ENCODE assay signal across 1 cellular context in the genomic region with DNA sequence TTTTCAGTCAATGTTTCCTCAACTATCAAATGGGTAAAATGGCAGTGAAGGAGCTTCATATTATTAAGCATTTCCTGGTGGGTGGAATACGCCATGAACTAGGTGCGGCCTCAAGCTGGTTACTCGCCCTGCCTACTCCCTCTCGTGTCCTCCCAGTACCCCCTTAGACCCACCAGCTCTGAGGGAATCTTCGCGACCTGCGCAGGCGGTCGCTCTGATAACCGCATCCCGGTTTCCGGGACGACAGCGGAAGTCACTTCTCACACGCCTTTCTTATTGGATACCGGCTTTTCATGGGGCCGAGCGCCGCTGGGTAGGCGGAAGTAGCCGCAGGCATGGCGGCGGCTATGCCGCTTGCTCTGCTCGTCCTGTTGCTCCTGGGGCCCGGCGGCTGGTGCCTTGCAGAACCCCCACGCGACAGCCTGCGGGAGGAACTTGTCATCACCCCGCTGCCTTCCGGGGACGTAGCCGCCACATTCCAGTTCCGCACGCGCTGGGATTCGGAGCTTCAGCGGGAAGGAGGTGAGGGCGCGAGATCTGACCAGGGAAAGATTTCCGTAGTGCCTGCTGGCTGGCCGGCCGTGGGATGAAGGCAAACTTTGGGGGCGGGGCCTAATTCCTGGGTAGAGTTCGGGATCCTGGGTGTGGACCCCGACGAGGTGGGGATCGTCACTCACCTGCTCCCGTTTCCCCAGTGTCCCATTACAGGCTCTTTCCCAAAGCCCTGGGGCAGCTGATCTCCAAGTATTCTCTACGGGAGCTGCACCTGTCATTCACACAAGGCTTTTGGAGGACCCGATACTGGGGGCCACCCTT.
A peak's percentile ranks its signal among the peaks of the same experiment; 100 is the strongest.
TF ChIP-seq lines count a peak whose summit lies in the region.

A gene (plus strand): TSS at position 320 of the 816 bp plus-strand sequence. CDS start 16 bp downstream, at position 336.

TF ChIP-seq in K562, 482 proteins besides CTCF, POLR2A, EP300 and RAD21 (continued from another document and continues in another):
- TF ChIP-seq, protein P1, sequence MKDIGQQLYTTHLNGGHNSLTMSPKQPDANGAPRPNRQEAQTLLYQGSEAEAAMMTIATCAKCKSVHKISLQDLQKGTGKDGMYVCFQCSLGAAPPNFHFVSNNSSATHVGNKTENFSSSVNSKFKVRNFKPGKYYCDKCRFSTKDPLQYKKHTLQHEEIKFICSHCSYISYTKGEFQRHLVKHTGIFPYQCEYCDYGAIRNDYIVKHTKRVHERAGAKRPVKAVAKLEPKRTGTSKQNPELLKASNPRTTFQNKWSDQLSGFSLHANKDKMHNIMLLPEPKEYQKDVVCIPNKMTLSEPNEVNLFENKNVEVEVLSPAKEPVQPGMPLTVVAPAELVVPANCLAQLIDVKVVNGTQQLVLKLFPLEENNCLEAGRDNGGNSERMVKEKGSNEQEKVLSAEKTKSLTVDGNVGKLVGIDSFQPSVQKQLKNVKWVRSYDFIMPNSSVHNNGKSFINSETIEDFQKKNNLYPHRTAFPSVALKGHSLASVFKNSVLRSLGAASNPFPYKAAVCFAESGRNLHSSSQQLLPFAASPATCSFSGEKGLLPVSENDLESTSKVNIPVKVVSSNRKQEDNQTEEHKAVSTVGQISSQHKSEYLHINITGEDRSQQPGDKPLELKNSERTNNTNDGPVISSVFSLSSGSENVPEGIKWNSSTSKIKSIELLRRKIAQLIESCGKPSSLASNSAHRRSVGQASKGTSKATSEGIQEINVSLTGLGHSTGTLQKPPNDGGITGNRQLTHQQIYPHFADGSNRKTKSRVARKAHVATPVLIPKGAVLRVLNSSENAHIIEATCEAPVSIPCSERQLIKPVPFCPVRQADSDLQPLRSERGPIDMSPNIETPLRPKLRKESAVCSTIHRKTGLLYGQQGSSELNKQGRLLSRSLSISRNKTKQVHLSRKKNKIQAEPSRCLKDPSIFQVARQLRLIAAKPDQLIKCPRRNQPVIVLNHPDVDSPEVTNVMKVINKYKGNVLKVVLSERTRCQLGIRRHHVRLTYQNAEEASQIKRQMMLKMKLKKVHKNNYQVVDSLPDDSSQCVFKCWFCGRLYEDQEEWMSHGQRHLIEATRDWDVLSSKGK (CRISPR knock-in tag; IDR thresholded peaks at IDR 0.05) = no peak
- TF ChIP-seq MTA2 (IDR thresholded peaks at IDR 0.05; ENCODE audit: low read depth) (no peak), NCOA2 (IDR thresholded peaks at IDR 0.05; ENCODE audit: partially characterized antibody in 2 of 2) (no peak), PURB (CRISPR knock-in tag; IDR thresholded peaks at IDR 0.05; ENCODE audit: low read depth) (no peak), TAF1 (IDR thresholded peaks at IDR 0.05; ENCODE audit: control insufficient read depth, extremely low read depth, insufficient read depth, low read length, severe bottlenecking) (peak; percentile 84), ZNF75A (CRISPR knock-in tag; IDR thresholded peaks at IDR 0.05) (no peak), GABPA (tag; conservative IDR thresholded peaks at IDR 0.05; ENCODE audit: low read depth) (peak; percentile 97), RBBP5 (IDR thresholded peaks at IDR 0.05; ENCODE audit: borderline replicate concordance, insufficient read depth, low read length, poor library complexity, severe bottlenecking) (peak; percentile 96), TRIM24 (IDR thresholded peaks at IDR 0.05) (no peak), DNMT1 (IDR thresholded peaks at IDR 0.05) (no peak), XRCC4 (IDR thresholded peaks at IDR 0.05; ENCODE audit: extremely low read depth, insufficient read depth, insufficient read length) (no peak)
- TF ChIP-seq, protein P2, sequence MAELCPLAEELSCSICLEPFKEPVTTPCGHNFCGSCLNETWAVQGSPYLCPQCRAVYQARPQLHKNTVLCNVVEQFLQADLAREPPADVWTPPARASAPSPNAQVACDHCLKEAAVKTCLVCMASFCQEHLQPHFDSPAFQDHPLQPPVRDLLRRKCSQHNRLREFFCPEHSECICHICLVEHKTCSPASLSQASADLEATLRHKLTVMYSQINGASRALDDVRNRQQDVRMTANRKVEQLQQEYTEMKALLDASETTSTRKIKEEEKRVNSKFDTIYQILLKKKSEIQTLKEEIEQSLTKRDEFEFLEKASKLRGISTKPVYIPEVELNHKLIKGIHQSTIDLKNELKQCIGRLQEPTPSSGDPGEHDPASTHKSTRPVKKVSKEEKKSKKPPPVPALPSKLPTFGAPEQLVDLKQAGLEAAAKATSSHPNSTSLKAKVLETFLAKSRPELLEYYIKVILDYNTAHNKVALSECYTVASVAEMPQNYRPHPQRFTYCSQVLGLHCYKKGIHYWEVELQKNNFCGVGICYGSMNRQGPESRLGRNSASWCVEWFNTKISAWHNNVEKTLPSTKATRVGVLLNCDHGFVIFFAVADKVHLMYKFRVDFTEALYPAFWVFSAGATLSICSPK (IDR thresholded peaks at IDR 0.05; ENCODE audit: borderline replicate concordance) = no peak
- TF ChIP-seq, protein P3, sequence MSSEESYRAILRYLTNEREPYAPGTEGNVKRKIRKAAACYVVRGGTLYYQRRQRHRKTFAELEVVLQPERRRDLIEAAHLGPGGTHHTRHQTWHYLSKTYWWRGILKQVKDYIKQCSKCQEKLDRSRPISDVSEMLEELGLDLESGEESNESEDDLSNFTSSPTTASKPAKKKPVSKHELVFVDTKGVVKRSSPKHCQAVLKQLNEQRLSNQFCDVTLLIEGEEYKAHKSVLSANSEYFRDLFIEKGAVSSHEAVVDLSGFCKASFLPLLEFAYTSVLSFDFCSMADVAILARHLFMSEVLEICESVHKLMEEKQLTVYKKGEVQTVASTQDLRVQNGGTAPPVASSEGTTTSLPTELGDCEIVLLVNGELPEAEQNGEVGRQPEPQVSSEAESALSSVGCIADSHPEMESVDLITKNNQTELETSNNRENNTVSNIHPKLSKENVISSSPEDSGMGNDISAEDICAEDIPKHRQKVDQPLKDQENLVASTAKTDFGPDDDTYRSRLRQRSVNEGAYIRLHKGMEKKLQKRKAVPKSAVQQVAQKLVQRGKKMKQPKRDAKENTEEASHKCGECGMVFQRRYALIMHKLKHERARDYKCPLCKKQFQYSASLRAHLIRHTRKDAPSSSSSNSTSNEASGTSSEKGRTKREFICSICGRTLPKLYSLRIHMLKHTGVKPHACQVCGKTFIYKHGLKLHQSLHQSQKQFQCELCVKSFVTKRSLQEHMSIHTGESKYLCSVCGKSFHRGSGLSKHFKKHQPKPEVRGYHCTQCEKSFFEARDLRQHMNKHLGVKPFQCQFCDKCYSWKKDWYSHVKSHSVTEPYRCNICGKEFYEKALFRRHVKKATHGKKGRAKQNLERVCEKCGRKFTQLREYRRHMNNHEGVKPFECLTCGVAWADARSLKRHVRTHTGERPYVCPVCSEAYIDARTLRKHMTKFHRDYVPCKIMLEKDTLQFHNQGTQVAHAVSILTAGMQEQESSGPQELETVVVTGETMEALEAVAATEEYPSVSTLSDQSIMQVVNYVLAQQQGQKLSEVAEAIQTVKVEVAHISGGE (CRISPR knock-in tag; IDR thresholded peaks at IDR 0.05) = peak in 1 of 3 experiments; percentile 71; a peak in 2 of 6 replicates
- TF ChIP-seq, protein P4, sequence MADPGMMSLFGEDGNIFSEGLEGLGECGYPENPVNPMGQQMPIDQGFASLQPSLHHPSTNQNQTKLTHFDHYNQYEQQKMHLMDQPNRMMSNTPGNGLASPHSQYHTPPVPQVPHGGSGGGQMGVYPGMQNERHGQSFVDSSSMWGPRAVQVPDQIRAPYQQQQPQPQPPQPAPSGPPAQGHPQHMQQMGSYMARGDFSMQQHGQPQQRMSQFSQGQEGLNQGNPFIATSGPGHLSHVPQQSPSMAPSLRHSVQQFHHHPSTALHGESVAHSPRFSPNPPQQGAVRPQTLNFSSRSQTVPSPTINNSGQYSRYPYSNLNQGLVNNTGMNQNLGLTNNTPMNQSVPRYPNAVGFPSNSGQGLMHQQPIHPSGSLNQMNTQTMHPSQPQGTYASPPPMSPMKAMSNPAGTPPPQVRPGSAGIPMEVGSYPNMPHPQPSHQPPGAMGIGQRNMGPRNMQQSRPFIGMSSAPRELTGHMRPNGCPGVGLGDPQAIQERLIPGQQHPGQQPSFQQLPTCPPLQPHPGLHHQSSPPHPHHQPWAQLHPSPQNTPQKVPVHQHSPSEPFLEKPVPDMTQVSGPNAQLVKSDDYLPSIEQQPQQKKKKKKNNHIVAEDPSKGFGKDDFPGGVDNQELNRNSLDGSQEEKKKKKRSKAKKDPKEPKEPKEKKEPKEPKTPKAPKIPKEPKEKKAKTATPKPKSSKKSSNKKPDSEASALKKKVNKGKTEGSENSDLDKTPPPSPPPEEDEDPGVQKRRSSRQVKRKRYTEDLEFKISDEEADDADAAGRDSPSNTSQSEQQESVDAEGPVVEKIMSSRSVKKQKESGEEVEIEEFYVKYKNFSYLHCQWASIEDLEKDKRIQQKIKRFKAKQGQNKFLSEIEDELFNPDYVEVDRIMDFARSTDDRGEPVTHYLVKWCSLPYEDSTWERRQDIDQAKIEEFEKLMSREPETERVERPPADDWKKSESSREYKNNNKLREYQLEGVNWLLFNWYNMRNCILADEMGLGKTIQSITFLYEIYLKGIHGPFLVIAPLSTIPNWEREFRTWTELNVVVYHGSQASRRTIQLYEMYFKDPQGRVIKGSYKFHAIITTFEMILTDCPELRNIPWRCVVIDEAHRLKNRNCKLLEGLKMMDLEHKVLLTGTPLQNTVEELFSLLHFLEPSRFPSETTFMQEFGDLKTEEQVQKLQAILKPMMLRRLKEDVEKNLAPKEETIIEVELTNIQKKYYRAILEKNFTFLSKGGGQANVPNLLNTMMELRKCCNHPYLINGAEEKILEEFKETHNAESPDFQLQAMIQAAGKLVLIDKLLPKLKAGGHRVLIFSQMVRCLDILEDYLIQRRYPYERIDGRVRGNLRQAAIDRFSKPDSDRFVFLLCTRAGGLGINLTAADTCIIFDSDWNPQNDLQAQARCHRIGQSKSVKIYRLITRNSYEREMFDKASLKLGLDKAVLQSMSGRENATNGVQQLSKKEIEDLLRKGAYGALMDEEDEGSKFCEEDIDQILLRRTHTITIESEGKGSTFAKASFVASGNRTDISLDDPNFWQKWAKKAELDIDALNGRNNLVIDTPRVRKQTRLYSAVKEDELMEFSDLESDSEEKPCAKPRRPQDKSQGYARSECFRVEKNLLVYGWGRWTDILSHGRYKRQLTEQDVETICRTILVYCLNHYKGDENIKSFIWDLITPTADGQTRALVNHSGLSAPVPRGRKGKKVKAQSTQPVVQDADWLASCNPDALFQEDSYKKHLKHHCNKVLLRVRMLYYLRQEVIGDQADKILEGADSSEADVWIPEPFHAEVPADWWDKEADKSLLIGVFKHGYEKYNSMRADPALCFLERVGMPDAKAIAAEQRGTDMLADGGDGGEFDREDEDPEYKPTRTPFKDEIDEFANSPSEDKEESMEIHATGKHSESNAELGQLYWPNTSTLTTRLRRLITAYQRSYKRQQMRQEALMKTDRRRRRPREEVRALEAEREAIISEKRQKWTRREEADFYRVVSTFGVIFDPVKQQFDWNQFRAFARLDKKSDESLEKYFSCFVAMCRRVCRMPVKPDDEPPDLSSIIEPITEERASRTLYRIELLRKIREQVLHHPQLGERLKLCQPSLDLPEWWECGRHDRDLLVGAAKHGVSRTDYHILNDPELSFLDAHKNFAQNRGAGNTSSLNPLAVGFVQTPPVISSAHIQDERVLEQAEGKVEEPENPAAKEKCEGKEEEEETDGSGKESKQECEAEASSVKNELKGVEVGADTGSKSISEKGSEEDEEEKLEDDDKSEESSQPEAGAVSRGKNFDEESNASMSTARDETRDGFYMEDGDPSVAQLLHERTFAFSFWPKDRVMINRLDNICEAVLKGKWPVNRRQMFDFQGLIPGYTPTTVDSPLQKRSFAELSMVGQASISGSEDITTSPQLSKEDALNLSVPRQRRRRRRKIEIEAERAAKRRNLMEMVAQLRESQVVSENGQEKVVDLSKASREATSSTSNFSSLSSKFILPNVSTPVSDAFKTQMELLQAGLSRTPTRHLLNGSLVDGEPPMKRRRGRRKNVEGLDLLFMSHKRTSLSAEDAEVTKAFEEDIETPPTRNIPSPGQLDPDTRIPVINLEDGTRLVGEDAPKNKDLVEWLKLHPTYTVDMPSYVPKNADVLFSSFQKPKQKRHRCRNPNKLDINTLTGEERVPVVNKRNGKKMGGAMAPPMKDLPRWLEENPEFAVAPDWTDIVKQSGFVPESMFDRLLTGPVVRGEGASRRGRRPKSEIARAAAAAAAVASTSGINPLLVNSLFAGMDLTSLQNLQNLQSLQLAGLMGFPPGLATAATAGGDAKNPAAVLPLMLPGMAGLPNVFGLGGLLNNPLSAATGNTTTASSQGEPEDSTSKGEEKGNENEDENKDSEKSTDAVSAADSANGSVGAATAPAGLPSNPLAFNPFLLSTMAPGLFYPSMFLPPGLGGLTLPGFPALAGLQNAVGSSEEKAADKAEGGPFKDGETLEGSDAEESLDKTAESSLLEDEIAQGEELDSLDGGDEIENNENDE (IDR thresholded peaks at IDR 0.05; ENCODE audit: low read depth, low read length) = no peak
- TF ChIP-seq, protein P5, sequence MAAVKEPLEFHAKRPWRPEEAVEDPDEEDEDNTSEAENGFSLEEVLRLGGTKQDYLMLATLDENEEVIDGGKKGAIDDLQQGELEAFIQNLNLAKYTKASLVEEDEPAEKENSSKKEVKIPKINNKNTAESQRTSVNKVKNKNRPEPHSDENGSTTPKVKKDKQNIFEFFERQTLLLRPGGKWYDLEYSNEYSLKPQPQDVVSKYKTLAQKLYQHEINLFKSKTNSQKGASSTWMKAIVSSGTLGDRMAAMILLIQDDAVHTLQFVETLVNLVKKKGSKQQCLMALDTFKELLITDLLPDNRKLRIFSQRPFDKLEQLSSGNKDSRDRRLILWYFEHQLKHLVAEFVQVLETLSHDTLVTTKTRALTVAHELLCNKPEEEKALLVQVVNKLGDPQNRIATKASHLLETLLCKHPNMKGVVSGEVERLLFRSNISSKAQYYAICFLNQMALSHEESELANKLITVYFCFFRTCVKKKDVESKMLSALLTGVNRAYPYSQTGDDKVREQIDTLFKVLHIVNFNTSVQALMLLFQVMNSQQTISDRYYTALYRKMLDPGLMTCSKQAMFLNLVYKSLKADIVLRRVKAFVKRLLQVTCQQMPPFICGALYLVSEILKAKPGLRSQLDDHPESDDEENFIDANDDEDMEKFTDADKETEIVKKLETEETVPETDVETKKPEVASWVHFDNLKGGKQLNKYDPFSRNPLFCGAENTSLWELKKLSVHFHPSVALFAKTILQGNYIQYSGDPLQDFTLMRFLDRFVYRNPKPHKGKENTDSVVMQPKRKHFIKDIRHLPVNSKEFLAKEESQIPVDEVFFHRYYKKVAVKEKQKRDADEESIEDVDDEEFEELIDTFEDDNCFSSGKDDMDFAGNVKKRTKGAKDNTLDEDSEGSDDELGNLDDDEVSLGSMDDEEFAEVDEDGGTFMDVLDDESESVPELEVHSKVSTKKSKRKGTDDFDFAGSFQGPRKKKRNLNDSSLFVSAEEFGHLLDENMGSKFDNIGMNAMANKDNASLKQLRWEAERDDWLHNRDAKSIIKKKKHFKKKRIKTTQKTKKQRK (IDR thresholded peaks at IDR 0.05; ENCODE audit: borderline replicate concordance, low read depth, low read length) = peak; percentile 35; the same call in 1 of the 2 replicates
- TF ChIP-seq, protein P6, sequence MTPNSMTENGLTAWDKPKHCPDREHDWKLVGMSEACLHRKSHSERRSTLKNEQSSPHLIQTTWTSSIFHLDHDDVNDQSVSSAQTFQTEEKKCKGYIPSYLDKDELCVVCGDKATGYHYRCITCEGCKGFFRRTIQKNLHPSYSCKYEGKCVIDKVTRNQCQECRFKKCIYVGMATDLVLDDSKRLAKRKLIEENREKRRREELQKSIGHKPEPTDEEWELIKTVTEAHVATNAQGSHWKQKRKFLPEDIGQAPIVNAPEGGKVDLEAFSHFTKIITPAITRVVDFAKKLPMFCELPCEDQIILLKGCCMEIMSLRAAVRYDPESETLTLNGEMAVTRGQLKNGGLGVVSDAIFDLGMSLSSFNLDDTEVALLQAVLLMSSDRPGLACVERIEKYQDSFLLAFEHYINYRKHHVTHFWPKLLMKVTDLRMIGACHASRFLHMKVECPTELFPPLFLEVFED (CRISPR knock-in tag; conservative IDR thresholded peaks at IDR 0.05) = no peak
